In genomic region chr6:96015321-96015790, GRCh38 we compare ENCODE assay signal across 9 cellular contexts. TPM values are rescaled to one million over a fixed set of nuclear protein-coding genes. Genes with fewer than 3 reads are reported as not detected.
DNase-seq lines count a peak whose midpoint lies in the region; ATAC-seq and TF ChIP-seq lines count a peak whose summit lies in the region.
"Had no signal": no experiment of that assay in that cellular context is flagged by ENCODE, and none has a peak within 500 bp of the region (broad histone marks: within the 10 kb centered on the region; RNA-seq: fewer than 3 reads in every experiment).

No MANE protein-coding gene starts in this region.

- H3K4me1 ChIP-seq in osteoblast (ENCODE audit: insufficient read depth, low read length), result no peaks in the 10 kb centered on the region
- H3K4me1 ChIP-seq: SJSA1 had no signal

- ATAC-seq in activated CD4-positive, alpha-beta T cell treated with anti-CD3 and anti-CD28 coated beads for 36 hours, result no peak
- ATAC-seq in HG02852 (IDR thresholded peaks at IDR 0.05; ENCODE audit: unreplicated experiment), result no peak
- ATAC-seq in HG03565 (IDR thresholded peaks at IDR 0.05; ENCODE audit: unreplicated experiment), result no peak

- POLR2A ChIA-PET in activated CD4-positive, alpha-beta T cell treated with anti-CD3 and anti-CD28 coated beads for 36 hours (lab: Charles Lee), result no interaction called here

- H3K36me3 Mint-ChIP-seq in endothelial cell (ENCODE audit: low read depth, unreplicated experiment), result no peaks in the 10 kb centered on the region
- H3K36me3 Mint-ChIP-seq in activated CD4-positive, alpha-beta T cell treated with anti-CD3 and anti-CD28 coated beads for 36 hours (ENCODE audit: low read depth), result no peaks in the 10 kb centered on the region

- intact Hi-C loops in activated CD4-positive, alpha-beta T cell treated with anti-CD3 and anti-CD28 coated beads for 36 hours (cut with DNase I, micrococcal nuclease), result no loop called here

- H3K79me2 ChIP-seq in osteoblast (ENCODE audit: insufficient read depth, low read length), result no peaks in the 10 kb centered on the region

- no peaks in the 10 kb centered on the region for H3K9me3 ChIP-seq in osteoblast (ENCODE audit: low read depth, low read length)
- H3K9me3 ChIP-seq: SJSA1 had no signal

- H3K4me3 ChIP-seq in osteoblast (ENCODE audit: insufficient read depth, low read length), result no peak overlapping the region
- H3K4me3 ChIP-seq: SJSA1 had no signal

- H4K20me1 ChIP-seq in osteoblast (ENCODE audit: insufficient read depth, low read length), result no peaks in the 10 kb centered on the region

- peak overlapping the region; percentile 14 for H3K27ac Mint-ChIP-seq in endothelial cell (ENCODE audit: unreplicated experiment)
- H3K27ac Mint-ChIP-seq in activated CD4-positive, alpha-beta T cell treated with anti-CD3 and anti-CD28 coated beads for 36 hours, result no peak overlapping the region

- no peaks in the 10 kb centered on the region for H3K27me3 Mint-ChIP-seq in endothelial cell (ENCODE audit: unreplicated experiment)
- peaks cover 20% of the 10 kb centered on the region for H3K27me3 Mint-ChIP-seq in activated CD4-positive, alpha-beta T cell treated with anti-CD3 and anti-CD28 coated beads for 36 hours

- CTCF ChIA-PET in activated CD4-positive, alpha-beta T cell treated with anti-CD3 and anti-CD28 coated beads for 36 hours (lab: Charles Lee), result no interaction called here

- H3K9me3 Mint-ChIP-seq in endothelial cell (ENCODE audit: unreplicated experiment), result no peaks in the 10 kb centered on the region
- H3K9me3 Mint-ChIP-seq in activated CD4-positive, alpha-beta T cell treated with anti-CD3 and anti-CD28 coated beads for 36 hours (ENCODE audit: low read depth), result no peaks in the 10 kb centered on the region

- no peak overlapping the region for H3K27ac ChIP-seq in osteoblast (ENCODE audit: low read depth, low read length)
- H3K27ac ChIP-seq: SJSA1 had no signal

- peak overlapping the region; percentile 89 for H3K4me3 Mint-ChIP-seq in endothelial cell (ENCODE audit: unreplicated experiment)
- H3K4me3 Mint-ChIP-seq in activated CD4-positive, alpha-beta T cell treated with anti-CD3 and anti-CD28 coated beads for 36 hours, result no peak overlapping the region

- peak; percentile 66 for DNase-seq in ELF-1 (ENCODE audit: low read depth, low spot score)
- DNase-seq in NCI-H2227 treated with DMSO at 0.1 percent for 48 hours (lab: John Stamatoyannopoulos, UW), result peak; percentile 76
- DNase-seq in endothelial cell (ENCODE audit: low spot score), result peak; percentile 49
- DNase-seq in osteoblast (ENCODE audit: insufficient read length, low spot score, missing footprints), result peak; percentile 49
- DNase-seq in activated CD4-positive, alpha-beta T cell treated with anti-CD3 and anti-CD28 coated beads for 36 hours, result no peak
- no peak for DNase-seq in OCI-M2 (lab: John Stamatoyannopoulos, UW; ENCODE audit: unreplicated experiment)

- TF ChIP-seq CTCF in endothelial cell (IDR thresholded peaks at IDR 0.05; ENCODE audit: unreplicated experiment), result no peak
- no peak for TF ChIP-seq CTCF in osteoblast (IDR thresholded peaks at IDR 0.05; ENCODE audit: extremely low read depth, low read depth, low read length)

- no peaks in the 10 kb centered on the region for H3K27me3 ChIP-seq in osteoblast (ENCODE audit: insufficient read depth, low read length)

- H2AFZ ChIP-seq in osteoblast (ENCODE audit: low read length), result no peak overlapping the region

- H3K4me1 Mint-ChIP-seq in endothelial cell (ENCODE audit: unreplicated experiment), result peaks cover 25% of the 10 kb centered on the region
- peaks cover 3% of the 10 kb centered on the region for H3K4me1 Mint-ChIP-seq in activated CD4-positive, alpha-beta T cell treated with anti-CD3 and anti-CD28 coated beads for 36 hours

- H3K4me2 ChIP-seq in osteoblast (ENCODE audit: insufficient read depth, low read length), result no peak overlapping the region

- H3K36me3 ChIP-seq in osteoblast (ENCODE audit: insufficient read depth, low read length), result no peaks in the 10 kb centered on the region
- H3K36me3 ChIP-seq: SJSA1 had no signal

RNA-seq across cellular contexts. Expression of gene FUT9, which starts 0.4 kb away (rescaled TPM):
- 5.7 TPM for total RNA-seq in endothelial cell (ENCODE audit: unreplicated experiment)
- total RNA-seq in osteoblast, result not detected in 2 replicates
- total RNA-seq in activated CD4-positive, alpha-beta T cell treated with anti-CD3 and anti-CD28 coated beads for 36 hours, result not detected
- total RNA-seq: SJSA1 had no signal

Comparison
In these comparisons a context has a peak if more than half of its experiments do, and no peak if none do; other contexts are left out.
1. DNase-seq: peak in ELF-1 (single experiment), NCI-H2227 treated with DMSO at 0.1 percent for 48 hours (single experiment), endothelial cell (single experiment) and osteoblast (single experiment); none in activated CD4-positive, alpha-beta T cell treated with anti-CD3 and anti-CD28 coated beads for 36 hours (single experiment) and OCI-M2 (single experiment).